1 cellular context compared by ENCODE assay signal in the genomic region with DNA sequence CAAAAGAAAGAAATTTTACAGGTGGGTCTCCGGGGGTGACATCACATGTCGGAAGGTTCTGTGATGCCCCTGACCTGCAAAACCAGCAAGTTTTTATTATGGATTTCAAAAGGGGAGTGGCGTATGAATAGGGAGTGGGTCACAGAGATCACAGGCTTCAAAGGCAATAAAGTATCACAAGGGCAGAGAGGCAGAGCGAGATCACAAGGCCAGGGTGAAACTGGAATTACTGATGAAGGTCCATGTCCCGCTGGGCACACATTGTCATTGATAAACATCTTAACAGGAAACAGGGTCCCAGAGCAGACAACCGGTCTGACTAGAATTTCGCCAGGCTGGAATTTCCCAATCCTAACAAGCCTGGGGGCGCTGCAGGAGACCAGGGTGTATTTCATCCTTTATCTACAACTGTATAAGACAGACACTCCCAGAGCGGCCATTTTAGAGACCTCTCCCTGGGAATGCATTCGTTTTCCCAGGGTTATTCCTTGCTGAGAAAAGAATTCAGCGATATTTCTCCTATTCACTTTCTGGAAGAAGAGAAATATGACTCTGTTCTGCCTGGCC.
TF ChIP-seq lines count a peak whose summit lies in the region.

No MANE protein-coding gene starts in this region.

TF ChIP-seq in HCT116, 20 proteins besides CTCF, POLR2A, EP300 and RAD21:
- TF ChIP-seq TCF7L2 (IDR thresholded peaks at IDR 0.05; ENCODE audit: borderline replicate concordance, extremely low read depth, insufficient read depth, insufficient read length): peak; percentile 97
- peak; percentile 85 for TF ChIP-seq CBX3 (IDR thresholded peaks at IDR 0.05; ENCODE audit: low read depth)
